1 cellular context compared by ENCODE assay signal in genomic region chr14:50997712-50998111, GRCh38.
TF ChIP-seq lines count a peak whose summit lies in the region.

No MANE protein-coding gene starts in this region.

TF ChIP-seq in SK-N-SH, 30 proteins besides CTCF, POLR2A, EP300 and RAD21 (continued from another document):
- TF ChIP-seq PBX3 (IDR thresholded peaks at IDR 0.05), result peak; percentile 29; the same call in 1 of the 2 replicates
- no peak for TF ChIP-seq CHD2 (IDR thresholded peaks at IDR 0.05; ENCODE audit: low read length, partially characterized antibody)
- TF ChIP-seq TCF12 (IDR thresholded peaks at IDR 0.05), result 0 out of 2 replicates have a peak, but pooled peaks have one; percentile 33
